Comparison of ENCODE assay signal across 16 cellular contexts in genomic region chr2:204505946-204506345, GRCh38. TPM values are rescaled to one million over a fixed set of nuclear protein-coding genes. Genes with fewer than 3 reads are reported as not detected.
DNase-seq lines count a peak whose midpoint lies in the region; ATAC-seq and TF ChIP-seq lines count a peak whose summit lies in the region.
"Had no signal": no experiment of that assay in that cellular context is flagged by ENCODE, and none has a peak within 500 bp of the region (broad histone marks: within the 10 kb centered on the region; RNA-seq: fewer than 3 reads in every experiment).

No MANE protein-coding gene starts in this region.

- BruUV-seq in PC-3 (replicated peaks; lab: Mats Ljungman, UMichigan) = no TSS peak

- H3F3A ChIP-seq in PC-3 (ENCODE audit: low read length, unreplicated experiment) = no peaks in the 10 kb centered on the region

- intact Hi-C loops in PC-3 (cut with micrococcal nuclease) = no loop called here

- H3K27ac ChIP-seq in PC-3 (ENCODE audit: low read length) = no peak overlapping the region
- H3K27ac ChIP-seq: KMS-11, right atrium auricular region had no signal

- CTCF ChIA-PET in PC-3 (lab: Charles Lee) = no interaction called here

- no peaks in the 10 kb centered on the region for H3K9me2 ChIP-seq in PC-3 (replicated peaks; ENCODE audit: low read length)

- no peaks in the 10 kb centered on the region for H3K9me3 ChIP-seq in PC-3 (ENCODE audit: low read length)
- no peaks in the 10 kb centered on the region for H3K9me3 ChIP-seq in skeletal muscle satellite cell (replicated peaks; ENCODE audit: low read length)
- H3K9me3 ChIP-seq: right atrium auricular region had no signal

- no peaks in the 10 kb centered on the region for H3K79me2 ChIP-seq in PC-3 (ENCODE audit: low read length)

- H3K4me2 ChIP-seq in PC-3 (ENCODE audit: low read length) = no peak overlapping the region
- H3K4me2 ChIP-seq in skeletal muscle satellite cell (ENCODE audit: low read length) = no peak overlapping the region
- H3K4me2 ChIP-seq: KMS-11 had no signal

- H3K4me3 ChIP-seq in PC-3 (ENCODE audit: low read length) = no peak overlapping the region
- H3K4me3 ChIP-seq in skeletal muscle satellite cell (ENCODE audit: low read length) = no peak overlapping the region
- H3K4me3 ChIP-seq: GM12878, right atrium auricular region had no signal

- no peaks in the 10 kb centered on the region for H4K20me1 ChIP-seq in PC-3 (ENCODE audit: low read length)

- no peak for TF ChIP-seq CTCF in PC-3 (conservative IDR thresholded peaks at IDR 0.05; ENCODE audit: low read depth, low read length)

- H3K4me1 ChIP-seq in PC-3 (ENCODE audit: insufficient read depth, low read length) (no peaks in the 10 kb centered on the region), skeletal muscle satellite cell (ENCODE audit: control insufficient read depth, insufficient read depth, low read length) (peaks cover 16% of the 10 kb centered on the region)
- H3K4me1 ChIP-seq: right atrium auricular region had no signal

- H3K9ac ChIP-seq in PC-3 (ENCODE audit: low read length) = no peak overlapping the region
- H3K9ac ChIP-seq in skeletal muscle satellite cell (ENCODE audit: low read depth, low read length) = peak overlapping the region; percentile 26
- H3K9ac ChIP-seq: KMS-11 had no signal

- H3K27me3 ChIP-seq in PC-3 (ENCODE audit: low read length) (no peaks in the 10 kb centered on the region), skeletal muscle satellite cell (ENCODE audit: control insufficient read depth, insufficient read depth, low read length) (no peaks in the 10 kb centered on the region)
- H3K27me3 ChIP-seq: right atrium auricular region had no signal

- POLR2A ChIA-PET in PC-3 (lab: Charles Lee; ENCODE audit: unreplicated experiment) = no interaction called here

- H3K36me3 ChIP-seq in PC-3 (ENCODE audit: low read depth, low read length) (no peaks in the 10 kb centered on the region), skeletal muscle satellite cell (ENCODE audit: insufficient read depth, low read length) (no peaks in the 10 kb centered on the region)
- H3K36me3 ChIP-seq: right atrium auricular region had no signal

- ATAC-seq in PC-3 = no peak
- no peak for ATAC-seq in GM21786 (IDR thresholded peaks at IDR 0.05; ENCODE audit: unreplicated experiment)
- ATAC-seq: effector memory CD8-positive, alpha-beta T cell; GM12878 had no signal

- peak; percentile 93 for DNase-seq in EL
- DNase-seq in PC-3 = peak; percentile 17
- peak; percentile 49 for DNase-seq in fibroblast of gingiva (ENCODE audit: low read depth)
- DNase-seq in NCI-H524 treated with DMSO at 0.1 percent for 48 hours (lab: John Stamatoyannopoulos, UW) = no peak
- DNase-seq in NCI-H1105 (lab: John Stamatoyannopoulos, UW) = no peak
- DNase-seq: activated CD4-positive, alpha-beta T cell treated with anti-CD3 and anti-CD28 coated beads, Interleukin-2, amount 10 ng/mL, durations not matched to agents 24 days and 14 days; caudate nucleus; CD4-positive, CD25-positive, alpha-beta regulatory T cell; effector memory CD8-positive, alpha-beta T cell; mesendoderm; stimulated activated CD4-positive, alpha-beta T cell treated with anti-CD3 and anti-CD28 coated beads, Interleukin-2, amount 100 ng/mL, for 24 hours had no signal

- H2AFZ ChIP-seq in PC-3 (ENCODE audit: low read length) = no peak overlapping the region

RNA-seq across cellular contexts. Expression of gene PARD3B, which starts 39.3 kb away (rescaled TPM):
- 3.9 and 10.9 TPM in 2 replicates for total RNA-seq in PC-3 (2014; rRNA removed)
- total RNA-seq in skeletal muscle satellite cell (2012; rRNA removed) = 1.8 and 2.8 TPM in 2 replicates

Comparison
In these comparisons a context has a peak if more than half of its experiments do, and no peak if none do; other contexts are left out.
1. DNase-seq: peak in EL (single experiment), PC-3 (single experiment) and fibroblast of gingiva (single experiment); none in NCI-H524 treated with DMSO at 0.1 percent for 48 hours (single experiment) and NCI-H1105 (single experiment).